In the genomic region with DNA sequence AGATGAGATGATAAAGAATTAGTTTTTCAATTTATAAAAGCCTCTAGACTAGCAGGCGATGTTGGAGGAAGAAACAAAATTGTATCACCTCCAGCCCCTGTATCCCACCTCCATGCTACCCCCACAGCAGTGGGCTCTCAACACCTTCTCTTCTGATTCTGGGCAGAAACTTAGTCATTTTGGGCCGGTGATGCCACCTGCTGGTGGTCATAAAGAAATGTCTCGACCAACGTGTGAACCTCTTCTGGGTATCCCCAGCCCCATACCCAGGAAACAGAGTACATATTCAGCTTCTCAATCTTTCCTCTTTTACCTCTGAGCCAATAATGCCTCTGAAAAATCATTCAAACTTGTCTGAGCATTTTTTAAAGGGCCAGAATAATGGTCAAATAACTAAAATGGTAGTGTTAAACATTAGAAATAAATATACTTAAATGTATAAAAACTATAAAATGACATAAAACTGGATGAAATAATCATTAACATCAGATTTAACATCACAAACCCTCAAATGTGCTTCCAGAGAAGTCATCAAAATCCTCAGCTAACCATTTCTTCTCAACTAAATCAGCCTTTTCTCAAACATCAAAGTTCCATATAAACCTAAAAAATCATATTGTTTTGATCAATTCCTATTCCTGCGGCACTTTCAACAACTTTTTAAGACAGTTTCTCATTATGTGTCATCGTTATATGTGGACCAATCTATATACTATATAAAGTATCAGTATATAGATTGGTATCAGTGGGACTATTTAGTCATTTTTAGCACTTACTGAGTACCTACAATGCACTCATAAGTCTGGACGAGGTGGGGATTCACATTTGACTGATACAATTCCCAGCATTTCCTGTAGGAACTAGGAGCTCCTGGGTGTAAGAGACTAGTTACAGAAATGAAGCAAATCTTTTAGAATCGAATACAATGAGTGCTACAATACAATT, we compare ENCODE assay signal across 8 cellular contexts.
DNase-seq lines count a peak whose midpoint lies in the region; ATAC-seq and TF ChIP-seq lines count a peak whose summit lies in the region.

No MANE protein-coding gene starts in this region.

- 6 to 33% methylated on average over 2 to 3 of the region's 8 CpGs for WGBS in mesodermal cell (ENCODE audit: insufficient coverage in 2 of 2), 2 experiments

- ATAC-seq in GM21723 (IDR thresholded peaks at IDR 0.05; ENCODE audit: unreplicated experiment): peak; percentile 51
- ATAC-seq in GM18870 (IDR thresholded peaks at IDR 0.05; ENCODE audit: unreplicated experiment): no peak

- peak overlapping the region; percentile 25 for H3K27ac ChIP-seq in mesodermal cell (ENCODE audit: low read depth, low read length, severe bottlenecking)

- H3K27me3 Mint-ChIP-seq in activated CD4-positive, alpha-beta T cell treated with anti-CD3 and anti-CD28 coated beads, Interleukin-2, amount 10 ng/mL, durations not matched to agents 7 days and 5 days: no peaks in the 10 kb centered on the region

- no peak overlapping the region for H3K27ac Mint-ChIP-seq in activated CD4-positive, alpha-beta T cell treated with anti-CD3 and anti-CD28 coated beads, Interleukin-2, amount 10 ng/mL, durations not matched to agents 7 days and 5 days

- POLR2A ChIA-PET in activated CD4-positive, alpha-beta T cell treated with anti-CD3 and anti-CD28 coated beads, Interleukin-2, amount 10 ng/mL, durations not matched to agents 7 days and 5 days (lab: Charles Lee): no interaction called here

- no peaks in the 10 kb centered on the region for H3K9me3 ChIP-seq in mesodermal cell (ENCODE audit: control insufficient read depth, low read length)

- peaks cover 68% of the 10 kb centered on the region for H3K36me3 ChIP-seq in mesodermal cell (ENCODE audit: control insufficient read depth, insufficient read depth, low read length)

- CTCF ChIA-PET in activated CD4-positive, alpha-beta T cell treated with anti-CD3 and anti-CD28 coated beads, Interleukin-2, amount 10 ng/mL, durations not matched to agents 7 days and 5 days (lab: Charles Lee): interaction anchor here (0.5 to 2.3 kb wide), 6 partner anchors 9 to 133 kb away, joined by 3 to 11 read pairs (median 4); no protein-coding TSS in a partner anchor

- H3K4me3 Mint-ChIP-seq in activated CD4-positive, alpha-beta T cell treated with anti-CD3 and anti-CD28 coated beads, Interleukin-2, amount 10 ng/mL, durations not matched to agents 7 days and 5 days: no peak overlapping the region

- peaks cover 3% of the 10 kb centered on the region for H3K4me1 Mint-ChIP-seq in activated CD4-positive, alpha-beta T cell treated with anti-CD3 and anti-CD28 coated beads, Interleukin-2, amount 10 ng/mL, durations not matched to agents 7 days and 5 days

- TF ChIP-seq CTCF in AG09319 (IDR thresholded peaks at IDR 0.05; ENCODE audit: low read depth, low read length): peak; percentile 73

- DNase-seq in AG09319 (ENCODE audit: extremely low read depth, low read depth) (peak; percentile 19), NCI-H510A treated with DMSO at 0.1 percent for 48 hours (lab: John Stamatoyannopoulos, UW) (peak; percentile 22), ecto neural progenitor cell (ENCODE audit: low spot score) (peak; percentile 76)
- DNase-seq in activated CD4-positive, alpha-beta T cell treated with anti-CD3 and anti-CD28 coated beads, Interleukin-2, amount 10 ng/mL, durations not matched to agents 7 days and 5 days: peak; percentile 68
- peak; percentile 22 to 38 for DNase-seq in stimulated activated CD8-positive, alpha-beta memory T cell treated with anti-CD3 and anti-CD28 coated beads, Interleukin-2, amount 100 ng/mL, for 48 hours (ENCODE audit: low read depth in 2 of 2)

- H3K4me1 ChIP-seq in mesodermal cell (ENCODE audit: control insufficient read depth, insufficient read depth, low read length, poor library complexity, severe bottlenecking): no peaks in the 10 kb centered on the region

- H3K36me3 Mint-ChIP-seq in activated CD4-positive, alpha-beta T cell treated with anti-CD3 and anti-CD28 coated beads, Interleukin-2, amount 10 ng/mL, durations not matched to agents 7 days and 5 days (ENCODE audit: low read depth): peaks cover 9% of the 10 kb centered on the region

- H3K9me3 Mint-ChIP-seq in activated CD4-positive, alpha-beta T cell treated with anti-CD3 and anti-CD28 coated beads, Interleukin-2, amount 10 ng/mL, durations not matched to agents 7 days and 5 days: no peaks in the 10 kb centered on the region

- no peak overlapping the region for H3K4me3 ChIP-seq in mesodermal cell (ENCODE audit: extremely low read depth, insufficient read depth, low read length, poor library complexity, severe bottlenecking)

Comparison
In these comparisons a context has a peak if more than half of its experiments do, and no peak if none do; other contexts are left out.
1. DNase-seq: peak in every context shown above with its lines; median percentile 76 in ecto neural progenitor cell; 68 in activated CD4-positive, alpha-beta T cell treated with anti-CD3 and anti-CD28 coated beads, Interleukin-2, amount 10 ng/mL, durations not matched to agents 7 days and 5 days; 30 in stimulated activated CD8-positive, alpha-beta memory T cell treated with anti-CD3 and anti-CD28 coated beads, Interleukin-2, amount 100 ng/mL, for 48 hours; 22 in NCI-H510A treated with DMSO at 0.1 percent for 48 hours; 19 in AG09319.